Comparison of ENCODE assay signal across 6 cellular contexts in the genomic region with DNA sequence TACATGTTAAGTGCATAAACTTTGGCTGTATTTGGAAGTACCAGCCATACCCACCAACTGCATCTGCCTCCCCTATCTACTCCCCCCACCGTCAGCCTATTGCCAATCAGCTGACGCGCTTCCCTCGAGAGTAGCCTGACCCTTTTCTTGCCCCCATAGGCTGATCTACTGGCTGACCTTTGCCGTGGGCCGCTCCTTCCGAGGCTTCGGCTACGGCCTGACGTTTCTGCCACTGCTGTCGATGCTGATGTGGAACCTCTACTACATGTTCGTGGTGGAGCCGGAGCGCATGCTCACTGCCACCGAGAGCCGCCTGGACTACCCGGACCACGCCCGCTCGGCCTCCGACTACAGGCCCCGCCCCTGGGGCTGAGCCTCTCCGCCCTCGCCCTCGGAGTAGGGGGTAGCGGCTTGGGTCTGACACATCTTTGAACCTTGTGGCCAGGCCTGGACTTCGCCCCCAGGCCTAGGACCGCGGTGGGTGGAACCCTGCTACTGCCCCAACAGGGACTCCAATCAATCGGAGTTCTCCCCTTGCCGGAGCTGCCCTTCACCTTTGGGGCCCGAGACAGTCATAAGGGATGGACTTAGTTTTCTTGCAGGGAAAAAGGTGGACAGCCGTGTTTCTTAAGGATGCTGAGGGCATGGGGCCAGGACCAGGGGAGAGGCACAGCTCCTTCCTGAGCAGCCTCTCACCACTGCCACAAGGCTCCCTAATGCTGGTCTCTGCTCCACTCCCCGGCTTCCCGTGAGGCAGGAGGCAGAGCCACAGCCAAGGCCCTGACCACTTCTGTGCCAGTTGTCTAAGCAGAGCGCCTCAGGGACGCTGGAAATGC.
DNase-seq lines count a peak whose midpoint lies in the region; ATAC-seq lines count a peak whose summit lies in the region.

No MANE protein-coding gene starts in this region.

- peaks cover 41% of the 10 kb centered on the region for H3K36me3 Mint-ChIP-seq in activated T-cell treated with anti-CD3 and anti-CD28 coated beads, Interleukin-2, amount 50 U/mL, for 24 hours (ENCODE audit: low read depth)
- H3K36me3 Mint-ChIP-seq in activated naive CD8-positive, alpha-beta T cell: no peaks in the 10 kb centered on the region

- peak overlapping the region; percentile 68 for H3K4me3 ChIP-seq in iPS-18a (ENCODE audit: low read length)

- no peak overlapping the region for H3K4me3 Mint-ChIP-seq in activated T-cell treated with anti-CD3 and anti-CD28 coated beads, Interleukin-2, amount 50 U/mL, for 24 hours
- H3K4me3 Mint-ChIP-seq in activated naive CD8-positive, alpha-beta T cell: no peak overlapping the region
- peak overlapping the region; percentile 38 to 46 for H3K4me3 Mint-ChIP-seq in stimulated activated naive CD8-positive, alpha-beta T cell treated with anti-CD3 and anti-CD28 coated beads, Interleukin-15, amount 100 ng/mL, for 72 hours

- no peak for ATAC-seq in stimulated activated naive CD8-positive, alpha-beta T cell treated with anti-CD3 and anti-CD28 coated beads, Interleukin-15, amount 100 ng/mL, for 72 hours
- no peak for ATAC-seq in GM21737 (IDR thresholded peaks at IDR 0.05; ENCODE audit: unreplicated experiment)

- no peaks in the 10 kb centered on the region for H3K9me3 ChIP-seq in iPS-18a (ENCODE audit: control insufficient read depth, low read depth, low read length)

- peak overlapping the region; percentile 23 for H3K27ac Mint-ChIP-seq in activated T-cell treated with anti-CD3 and anti-CD28 coated beads, Interleukin-2, amount 50 U/mL, for 24 hours
- H3K27ac Mint-ChIP-seq in activated naive CD8-positive, alpha-beta T cell: peak overlapping the region; percentile 50
- peak overlapping the region in 1 of 2 donors; percentile 50 for H3K27ac Mint-ChIP-seq in stimulated activated naive CD8-positive, alpha-beta T cell treated with anti-CD3 and anti-CD28 coated beads, Interleukin-15, amount 100 ng/mL, for 72 hours

- H3K36me3 ChIP-seq in iPS-18a (ENCODE audit: control insufficient read depth, low read depth, low read length): no peaks in the 10 kb centered on the region

- H3K27me3 Mint-ChIP-seq in activated T-cell treated with anti-CD3 and anti-CD28 coated beads, Interleukin-2, amount 50 U/mL, for 24 hours: no peaks in the 10 kb centered on the region
- no peaks in the 10 kb centered on the region for H3K27me3 Mint-ChIP-seq in activated naive CD8-positive, alpha-beta T cell
- no peaks in the 10 kb centered on the region for H3K27me3 Mint-ChIP-seq in stimulated activated naive CD8-positive, alpha-beta T cell treated with anti-CD3 and anti-CD28 coated beads, Interleukin-15, amount 100 ng/mL, for 72 hours

- H3K9me3 Mint-ChIP-seq in activated T-cell treated with anti-CD3 and anti-CD28 coated beads, Interleukin-2, amount 50 U/mL, for 24 hours: no peaks in the 10 kb centered on the region
- H3K9me3 Mint-ChIP-seq in activated naive CD8-positive, alpha-beta T cell (ENCODE audit: low read depth): no peaks in the 10 kb centered on the region
- no peaks in the 10 kb centered on the region for H3K9me3 Mint-ChIP-seq in stimulated activated naive CD8-positive, alpha-beta T cell treated with anti-CD3 and anti-CD28 coated beads, Interleukin-15, amount 100 ng/mL, for 72 hours

- H3K4me1 ChIP-seq in iPS-18a (ENCODE audit: control insufficient read depth, low read depth, low read length): no peaks in the 10 kb centered on the region

- H3K27me3 ChIP-seq in iPS-18a (ENCODE audit: control insufficient read depth, insufficient read depth, low read length): no peaks in the 10 kb centered on the region

- peak overlapping the region; percentile 43 for H3K9ac ChIP-seq in iPS-18a (ENCODE audit: low read length)

- H3K27ac ChIP-seq in iPS-18a (ENCODE audit: low read length): no peak overlapping the region

- peak; percentile 44 for DNase-seq in activated T-cell treated with anti-CD3 and anti-CD28 coated beads, Interleukin-2, amount 50 U/mL, for 24 hours
- DNase-seq in activated T-cell treated with anti-CD3 and anti-CD28 coated beads for 4 hours: no peak
- no peak for DNase-seq in stimulated activated naive CD8-positive, alpha-beta T cell treated with anti-CD3 and anti-CD28 coated beads, Interleukin-15, amount 100 ng/mL, for 72 hours

- H3K4me1 Mint-ChIP-seq in activated T-cell treated with anti-CD3 and anti-CD28 coated beads, Interleukin-2, amount 50 U/mL, for 24 hours (ENCODE audit: low read depth): peaks cover 21% of the 10 kb centered on the region
- peaks cover 16% of the 10 kb centered on the region for H3K4me1 Mint-ChIP-seq in activated naive CD8-positive, alpha-beta T cell (ENCODE audit: low read depth)
- H3K4me1 Mint-ChIP-seq in stimulated activated naive CD8-positive, alpha-beta T cell treated with anti-CD3 and anti-CD28 coated beads, Interleukin-15, amount 100 ng/mL, for 72 hours: peaks cover 14% of the 10 kb centered on the region

Comparison
In these comparisons a context has a peak if more than half of its experiments do, and no peak if none do; other contexts are left out.
1. H3K4me3 Mint-ChIP-seq: peak in stimulated activated naive CD8-positive, alpha-beta T cell treated with anti-CD3 and anti-CD28 coated beads, Interleukin-15, amount 100 ng/mL, for 72 hours (2 of 2); none in activated T-cell treated with anti-CD3 and anti-CD28 coated beads, Interleukin-2, amount 50 U/mL, for 24 hours (single experiment) and activated naive CD8-positive, alpha-beta T cell (single experiment).